8 cellular contexts compared by ENCODE assay signal in genomic region chrX:153411255-153411987, GRCh38. TPM values are rescaled to one million over a fixed set of nuclear protein-coding genes. Genes with fewer than 3 reads are reported as not detected.
DNase-seq lines count a peak whose midpoint lies in the region; ATAC-seq, FAIRE-seq and TF ChIP-seq lines count a peak whose summit lies in the region.

Gene ZFP92 (plus strand): TSS chrX:153411472. CDS start chrX:153418323, 6,851 bp downstream.

- no peak within 1 kb of the TSS for H3K9ac ChIP-seq in neuronal stem cell (ENCODE audit: low read depth, low read length, poor library complexity)

- no peak within 1 kb of the TSS for H2BK5ac ChIP-seq in neuronal stem cell (ENCODE audit: low read length)

- no peak within 1 kb of the TSS for H2BK120ac ChIP-seq in neuronal stem cell (ENCODE audit: low read depth, low read length)

- H3K79me1 ChIP-seq in neuronal stem cell (ENCODE audit: low read depth, low read length) = no peaks in the 10 kb centered on the region

- H4K91ac ChIP-seq in neuronal stem cell (ENCODE audit: low read depth, low read length, poor library complexity) = no peak within 1 kb of the TSS

- H3K9me3 ChIP-seq in neuronal stem cell (replicated peaks in 1 of 2; ENCODE audit: control insufficient read depth in 2 of 2, insufficient read depth in 1 of 2, low read depth in 1 of 2, low read length in 2 of 2) = no peaks in the 10 kb centered on the region

- H3K4me3 ChIP-seq in epithelial cell of esophagus (ENCODE audit: low read length) (peak within 1 kb of the TSS; percentile 11), neuronal stem cell (ENCODE audit: low read length in 2 of 2) (peak within 1 kb of the TSS in 1 of 2 donors; percentile 65)

- peak within 1 kb of the TSS; percentile 73 for H3K4me2 ChIP-seq in neuronal stem cell (ENCODE audit: insufficient read depth, low read length, poor library complexity, severe bottlenecking)

- H3K27me3 ChIP-seq in neuronal stem cell (ENCODE audit: control insufficient read depth in 3 of 3, insufficient read depth in 3 of 3, low read depth in 1 of 3, low read length in 3 of 3) = peaks cover 0 to 81% (median 10%) of the 10 kb centered on the region in 3 experiments

- no peak for FAIRE-seq in urothelium cell line (lab: Jason Lieb, UNC)

- H3K18ac ChIP-seq in neuronal stem cell (ENCODE audit: low read length) = no peak within 1 kb of the TSS

- ATAC-seq in GM18498 (IDR thresholded peaks at IDR 0.05; ENCODE audit: unreplicated experiment) (peak; percentile 83), HG03103 (IDR thresholded peaks at IDR 0.05; ENCODE audit: low read depth, unreplicated experiment) (peak; percentile 59), GM19397 (IDR thresholded peaks at IDR 0.05; ENCODE audit: unreplicated experiment) (no peak)

- no peak within 1 kb of the TSS for H3K27ac ChIP-seq in neuronal stem cell (replicated peaks; ENCODE audit: low read length)

- H3K23ac ChIP-seq in neuronal stem cell (ENCODE audit: low read depth, low read length, poor library complexity) = no peak within 1 kb of the TSS

- no peak for TF ChIP-seq CTCF in epithelial cell of esophagus (IDR thresholded peaks at IDR 0.05; ENCODE audit: insufficient read depth, low read depth, low read length, missing control alignments)

- H2AK5ac ChIP-seq in neuronal stem cell (ENCODE audit: low read depth, low read length) = no peak within 1 kb of the TSS

- H3K4me1 ChIP-seq in neuronal stem cell (ENCODE audit: control insufficient read depth in 2 of 2, insufficient read depth in 1 of 2, low read depth in 1 of 2, low read length in 2 of 2) = no peaks in the 10 kb centered on the region

- no peak within 1 kb of the TSS for H2BK15ac ChIP-seq in neuronal stem cell (ENCODE audit: low read length)

- H2AFZ ChIP-seq in neuronal stem cell (ENCODE audit: low read length) = no peak within 1 kb of the TSS

- H3K14ac ChIP-seq in neuronal stem cell (ENCODE audit: low read length) = no peak within 1 kb of the TSS

- peak within 1 kb of the TSS; percentile 3 for H4K8ac ChIP-seq in neuronal stem cell (ENCODE audit: low read depth, low read length)

- no peak within 1 kb of the TSS for H2BK12ac ChIP-seq in neuronal stem cell (ENCODE audit: low read length)

- no peaks in the 10 kb centered on the region for H3K36me3 ChIP-seq in neuronal stem cell (replicated peaks in 1 of 2; ENCODE audit: control insufficient read depth in 2 of 2, insufficient read depth in 2 of 2, low read length in 2 of 2)

- DNase-seq in activated CD4-positive, alpha-beta T cell treated with anti-CD3 and anti-CD28 coated beads, Interleukin-2, amount 50 U/mL, for 1 hour = peak; percentile 26
- DNase-seq in epithelial cell of esophagus (ENCODE audit: low read depth) (no peak), neuronal stem cell (ENCODE audit: low spot score) (no peak), urothelium cell line (ENCODE audit: low spot score) (peak; percentile 52), NCI-H2029 (lab: John Stamatoyannopoulos, UW) (no peak)

- WGBS in neuronal stem cell (ENCODE audit: extremely low coverage in 2 of 2, insufficient read length in 2 of 2, insufficient replicate concordance in 1 of 2), 2 donors = no CpG with 5 or more reads among the region's 75 CpGs

- H3K4ac ChIP-seq in neuronal stem cell (ENCODE audit: low read length) = no peak within 1 kb of the TSS

RNA-seq across cellular contexts. Expression of gene ZFP92, which starts in this region (rescaled TPM):
- polyA plus RNA-seq in neuronal stem cell (2013, experiment 1 of 2) = 0.15 TPM
- 0.11 TPM for polyA plus RNA-seq in neuronal stem cell (2013, experiment 2 of 2)

Comparison
In these comparisons a context has a peak if more than half of its experiments do, and no peak if none do; other contexts are left out.
1. DNase-seq: peak in activated CD4-positive, alpha-beta T cell treated with anti-CD3 and anti-CD28 coated beads, Interleukin-2, amount 50 U/mL, for 1 hour (single experiment) and urothelium cell line (single experiment); none in epithelial cell of esophagus (single experiment), neuronal stem cell (single experiment) and NCI-H2029 (single experiment).